17 cellular contexts compared by ENCODE assay signal in the genomic region with DNA sequence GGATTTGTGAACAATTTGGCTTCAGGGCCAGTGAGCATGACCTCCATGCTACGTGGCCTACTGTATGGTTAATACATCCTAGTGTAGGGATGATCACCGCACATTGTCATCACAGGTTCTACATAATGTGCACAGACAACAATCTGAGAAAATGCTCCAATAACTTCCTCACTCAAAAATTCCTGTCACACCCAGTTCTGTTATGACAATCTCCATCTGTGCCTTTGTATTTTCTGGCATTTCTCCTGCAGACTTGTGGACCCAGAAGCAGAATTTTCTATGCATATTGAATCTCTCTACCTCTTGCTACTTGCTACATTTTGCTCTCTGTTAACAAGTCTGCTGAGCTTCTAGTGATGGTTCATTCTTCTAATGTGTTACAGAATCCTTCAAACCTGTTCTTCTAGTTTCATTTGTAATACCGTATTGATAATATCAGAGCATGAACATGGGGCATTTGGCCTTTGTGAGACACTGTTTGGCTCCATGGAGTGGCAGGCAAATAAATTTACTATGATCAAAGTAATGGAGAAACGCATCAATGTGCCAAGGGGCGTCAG.
"Had no signal": no experiment of that assay in that cellular context is flagged by ENCODE, and none has a peak within 500 bp of the region (broad histone marks: within the 10 kb centered on the region; RNA-seq: fewer than 3 reads in every experiment).

No MANE protein-coding gene starts in this region.

- H3K27ac ChIP-seq: brain microvascular endothelial cell, gastroesophageal sphincter, heart right ventricle, lower lobe of right lung, prostate gland, transverse colon had no signal

- DNase-seq: activated CD4-positive, alpha-beta T cell treated with anti-CD3 and anti-CD28 coated beads, Interleukin-2, amount 10 ng/mL, durations not matched to agents 7 days and 5 days; activated CD8-positive, alpha-beta memory T cell treated with anti-CD3 and anti-CD28 coated beads, Interleukin-2, amount 50 U/mL, for 48 hours; activated naive CD8-positive, alpha-beta T cell treated with anti-CD3 and anti-CD28 coated beads for 36 hours; brain microvascular endothelial cell; effector CD8-positive, alpha-beta T cell; heart right ventricle; left colon; lower lobe of right lung; midbrain; right cardiac atrium; small intestine; stimulated activated CD4-positive, alpha-beta T cell treated with anti-CD3 and anti-CD28 coated beads, Interleukin-4, amount 100 ng/mL, for 4 hours; stimulated activated CD8-positive, alpha-beta memory T cell treated with anti-CD3 and anti-CD28 coated beads, Interleukin-4, amount 100 ng/mL, for 48 hours; stimulated activated naive CD4-positive, alpha-beta T cell treated with Interleukin-2 at 50 U/mL for 16 hours; transverse colon had no signal

- H3K4me1 ChIP-seq: gastroesophageal sphincter, heart right ventricle, lower lobe of right lung, prostate gland, transverse colon had no signal

- ATAC-seq: gastroesophageal sphincter, heart right ventricle, left colon, lower lobe of right lung, right cardiac atrium had no signal

- H3K27me3 ChIP-seq: brain microvascular endothelial cell, gastroesophageal sphincter, heart right ventricle, transverse colon had no signal

- FAIRE-seq: small intestine had no signal
